20 cellular contexts compared by ENCODE assay signal in the genomic region with DNA sequence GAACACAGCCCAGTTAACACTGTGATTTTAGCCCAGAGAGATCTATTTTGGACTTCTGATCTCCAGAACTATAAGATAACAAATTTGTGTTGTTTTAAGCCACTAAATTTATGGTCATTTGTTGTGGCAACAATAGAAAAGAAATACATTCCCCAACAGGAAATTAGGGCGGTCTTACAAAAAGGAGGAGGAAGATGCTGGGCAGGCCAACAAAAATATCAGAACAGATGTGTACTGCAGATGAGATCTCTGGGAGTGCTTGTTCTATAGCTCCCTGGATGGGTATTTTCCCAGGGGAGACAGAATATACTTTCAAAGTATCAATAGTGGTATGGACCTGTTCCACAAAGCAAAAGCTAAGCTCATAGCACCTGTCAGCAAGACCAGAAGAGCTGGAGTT.
"Had no signal": no experiment of that assay in that cellular context is flagged by ENCODE, and none has a peak within 500 bp of the region (broad histone marks: within the 10 kb centered on the region; RNA-seq: fewer than 3 reads in every experiment).

No MANE protein-coding gene starts in this region.

- H3K36me3 Mint-ChIP-seq: brain had no signal

- H3K27me3 ChIP-seq: dorsolateral prefrontal cortex, upper lobe of right lung had no signal

- H3K4me3 Mint-ChIP-seq: brain; naive thymus-derived CD8-positive, alpha-beta T cell; stimulated activated naive CD8-positive, alpha-beta T cell treated with anti-CD3 and anti-CD28 coated beads, Interleukin-15, Interleukin-2, amounts not matched to agents 100 ng/mL and 50 ng/mL, for 24 hours; T-helper 2 cell treated with Interferon-gamma antibody and Interleukin-4, amounts not matched to agents 5 μg/mL and 100 μg/mL, for 36 hours had no signal

- H3K9me3 ChIP-seq: mucosa of descending colon, psoas muscle, upper lobe of right lung had no signal

- H3K9me3 Mint-ChIP-seq: naive thymus-derived CD8-positive, alpha-beta T cell; stimulated activated naive CD8-positive, alpha-beta T cell treated with anti-CD3 and anti-CD28 coated beads, Interleukin-15, Interleukin-2, amounts not matched to agents 100 ng/mL and 50 ng/mL, for 24 hours; T-helper 2 cell treated with Interferon-gamma antibody and Interleukin-4, amounts not matched to agents 5 μg/mL and 100 μg/mL, for 36 hours had no signal

- H3K27me3 Mint-ChIP-seq: brain; naive thymus-derived CD8-positive, alpha-beta T cell; stimulated activated naive CD8-positive, alpha-beta T cell treated with anti-CD3 and anti-CD28 coated beads, Interleukin-15, Interleukin-2, amounts not matched to agents 100 ng/mL and 50 ng/mL, for 24 hours had no signal

- H3K27ac ChIP-seq: dorsolateral prefrontal cortex, psoas muscle, upper lobe of right lung had no signal

- DNase-seq: activated CD4-positive, alpha-beta T cell treated with anti-CD3 and anti-CD28 coated beads, Interleukin-2, amount 50 U/mL, for 48 hours; activated CD4-positive, CD25-positive, alpha-beta regulatory T cell treated with anti-CD3 and anti-CD28 coated beads, Interleukin-2, amount 50 U/mL, for 72 hours; activated CD8-positive, alpha-beta memory T cell treated with anti-CD3 and anti-CD28 coated beads, Interleukin-2, amount 50 U/mL, for 48 hours; activated naive CD4-positive, alpha-beta T cell treated with anti-CD3 and anti-CD28 coated beads, Interleukin-2, amount 50 U/mL, for 16 hours; amygdala; dorsolateral prefrontal cortex; glutamatergic neuron; left colon; mucosa of descending colon; naive thymus-derived CD8-positive, alpha-beta T cell; occipital lobe; psoas muscle; SIG-M5; stimulated activated CD4-positive, alpha-beta T cell treated with anti-CD3 and anti-CD28 coated beads, Interleukin-12 subunit alpha, Interleukin-12 subunit beta, amount 100 ng/mL, for 4 hours; stimulated activated CD4-positive, alpha-beta T cell treated with anti-CD3 and anti-CD28 coated beads, Interleukin-2, amount 100 ng/mL, for 48 hours; upper lobe of right lung had no signal

- H3K27ac Mint-ChIP-seq: brain; stimulated activated naive CD8-positive, alpha-beta T cell treated with anti-CD3 and anti-CD28 coated beads, Interleukin-15, Interleukin-2, amounts not matched to agents 100 ng/mL and 50 ng/mL, for 24 hours had no signal

- ATAC-seq: left colon; mucosa of descending colon; naive thymus-derived CD8-positive, alpha-beta T cell; psoas muscle; sciatic nerve; upper lobe of right lung had no signal

- H3K4me3 ChIP-seq: dorsolateral prefrontal cortex, mucosa of descending colon, psoas muscle, upper lobe of right lung had no signal

- H3K36me3 ChIP-seq: upper lobe of right lung had no signal
